In the genomic region with DNA sequence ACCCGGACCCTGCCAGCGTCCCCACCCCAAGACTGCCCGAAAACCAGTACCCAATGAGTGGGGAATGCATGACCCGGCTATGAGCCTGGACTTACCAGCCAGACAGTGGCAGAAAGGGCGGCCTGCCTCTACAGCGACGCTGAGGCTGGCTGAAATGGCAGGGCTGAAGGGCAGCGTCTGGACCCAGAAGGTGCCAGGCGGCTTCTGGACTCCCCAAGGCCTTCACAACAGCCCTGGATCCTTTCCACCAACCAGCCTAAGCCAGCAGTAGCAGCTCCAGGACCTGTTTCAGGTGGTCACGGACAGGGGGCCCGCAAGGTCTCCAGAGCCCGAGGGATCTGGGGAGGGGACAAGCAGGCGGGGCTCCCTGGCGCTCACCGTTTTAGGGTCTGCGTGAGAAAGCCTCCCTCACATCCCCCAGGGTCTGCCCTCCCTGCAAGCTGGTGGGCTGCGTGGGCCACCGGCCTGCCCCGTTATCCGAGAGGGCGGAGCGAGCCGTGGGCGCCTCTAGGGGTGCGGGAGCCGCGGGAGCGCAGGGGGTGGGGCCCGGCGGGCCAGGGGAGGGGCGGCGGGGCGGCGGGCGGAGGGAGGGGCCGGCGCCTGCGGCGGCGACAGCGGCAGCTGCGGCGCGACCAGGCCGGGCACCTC, we compare ENCODE assay signal across 8 cellular contexts. TPM values are rescaled to one million over a fixed set of nuclear protein-coding genes. Genes with fewer than 3 reads are reported as not detected.
A peak's percentile ranks its signal among the peaks of the same experiment; 100 is the strongest.
DNase-seq lines count a peak whose midpoint lies in the region; ATAC-seq and TF ChIP-seq lines count a peak whose summit lies in the region.

A gene with protein sequence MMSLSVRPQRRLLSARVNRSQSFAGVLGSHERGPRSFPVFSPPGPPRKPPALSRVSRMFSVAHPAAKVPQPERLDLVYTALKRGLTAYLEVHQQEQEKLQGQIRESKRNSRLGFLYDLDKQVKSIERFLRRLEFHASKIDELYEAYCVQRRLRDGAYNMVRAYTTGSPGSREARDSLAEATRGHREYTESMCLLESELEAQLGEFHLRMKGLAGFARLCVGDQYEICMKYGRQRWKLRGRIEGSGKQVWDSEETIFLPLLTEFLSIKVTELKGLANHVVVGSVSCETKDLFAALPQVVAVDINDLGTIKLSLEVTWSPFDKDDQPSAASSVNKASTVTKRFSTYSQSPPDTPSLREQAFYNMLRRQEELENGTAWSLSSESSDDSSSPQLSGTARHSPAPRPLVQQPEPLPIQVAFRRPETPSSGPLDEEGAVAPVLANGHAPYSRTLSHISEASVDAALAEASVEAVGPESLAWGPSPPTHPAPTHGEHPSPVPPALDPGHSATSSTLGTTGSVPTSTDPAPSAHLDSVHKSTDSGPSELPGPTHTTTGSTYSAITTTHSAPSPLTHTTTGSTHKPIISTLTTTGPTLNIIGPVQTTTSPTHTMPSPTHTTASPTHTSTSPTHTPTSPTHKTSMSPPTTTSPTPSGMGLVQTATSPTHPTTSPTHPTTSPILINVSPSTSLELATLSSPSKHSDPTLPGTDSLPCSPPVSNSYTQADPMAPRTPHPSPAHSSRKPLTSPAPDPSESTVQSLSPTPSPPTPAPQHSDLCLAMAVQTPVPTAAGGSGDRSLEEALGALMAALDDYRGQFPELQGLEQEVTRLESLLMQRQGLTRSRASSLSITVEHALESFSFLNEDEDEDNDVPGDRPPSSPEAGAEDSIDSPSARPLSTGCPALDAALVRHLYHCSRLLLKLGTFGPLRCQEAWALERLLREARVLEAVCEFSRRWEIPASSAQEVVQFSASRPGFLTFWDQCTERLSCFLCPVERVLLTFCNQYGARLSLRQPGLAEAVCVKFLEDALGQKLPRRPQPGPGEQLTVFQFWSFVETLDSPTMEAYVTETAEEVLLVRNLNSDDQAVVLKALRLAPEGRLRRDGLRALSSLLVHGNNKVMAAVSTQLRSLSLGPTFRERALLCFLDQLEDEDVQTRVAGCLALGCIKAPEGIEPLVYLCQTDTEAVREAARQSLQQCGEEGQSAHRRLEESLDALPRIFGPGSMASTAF (plus strand): TSS at position 608 of the 648 bp plus-strand sequence. CDS start 9,618 bp downstream, outside the sequence.

- POLR2A ChIA-PET in PC-9 (lab: Charles Lee; ENCODE audit: unreplicated experiment) = no interaction called here

- CTCF ChIA-PET in PC-9 (lab: Charles Lee) = interaction anchor here (0.6 kb wide), 1 partner anchor 15 kb away, joined by 3 read pairs; no protein-coding TSS in a partner anchor

- no peak within 1 kb of the TSS for H3K27ac ChIP-seq in PC-9

- no TSS peak for BruUV-seq in PC-9 (replicated peaks; lab: Mats Ljungman, UMichigan)

- no peaks in the 10 kb centered on the region for H3K9me3 ChIP-seq in PC-9 (ENCODE audit: insufficient read depth, low read depth)
- no peaks in the 10 kb centered on the region for H3K9me3 ChIP-seq in adipocyte (ENCODE audit: control insufficient read depth, low read length)

- peak within 1 kb of the TSS; percentile 79 for H2AFZ ChIP-seq in PC-9

- no peaks in the 10 kb centered on the region for H3K9me2 ChIP-seq in PC-9 (ENCODE audit: insufficient read depth)

- H3K9ac ChIP-seq in adipocyte (ENCODE audit: low read length) = peak within 1 kb of the TSS; percentile 99

- peak; percentile 38 for DNase-seq in activated gamma-delta T cell (lab: John Stamatoyannopoulos, UW)
- DNase-seq in activated gamma-delta T cell treated with Interleukin-2 at 50 U/mL for 16 hours = no peak
- peak in 1 of 2 experiments; percentile 54 for DNase-seq in PC-9
- DNase-seq in adipocyte (ENCODE audit: low read depth) = peak; percentile 74
- DNase-seq in Right ventricle myocardium inferior (ENCODE audit: missing footprints) = no peak
- DNase-seq in omental fat pad (ENCODE audit: low spot score) = no peak

- H3K4me1 ChIP-seq in PC-9 (replicated peaks; ENCODE audit: insufficient read depth) (peaks cover 48% of the 10 kb centered on the region), adipocyte (ENCODE audit: control insufficient read depth, insufficient read depth, low read length) (peaks cover 18% of the 10 kb centered on the region)

- TF ChIP-seq CTCF in PC-9 (conservative IDR thresholded peaks at IDR 0.05) (no peak), omental fat pad (IDR thresholded peaks at IDR 0.05) (no peak)

- intact Hi-C loops in PC-9 (cut with micrococcal nuclease; ENCODE audit: unreplicated experiment) = no loop called here
- intact Hi-C loops in Right ventricle myocardium inferior (cut with DNase I) = no loop called here

- H3K4me2 ChIP-seq in PC-9 = peak within 1 kb of the TSS; percentile 92

- peaks cover 49% of the 10 kb centered on the region for H3F3A ChIP-seq in PC-9 (ENCODE audit: insufficient read depth, low read depth)

- peak within 1 kb of the TSS; percentile 91 for H3K4me3 ChIP-seq in PC-9
- H3K4me3 ChIP-seq in adipocyte (ENCODE audit: low read length) = peak within 1 kb of the TSS; percentile 98

- H3K36me3 ChIP-seq in PC-9 (ENCODE audit: low read depth) (no peaks in the 10 kb centered on the region), adipocyte (ENCODE audit: control insufficient read depth, insufficient read depth, low read length, severe bottlenecking) (no peaks in the 10 kb centered on the region)

- peaks cover 35% of the 10 kb centered on the region for H3K79me2 ChIP-seq in PC-9 (ENCODE audit: low read depth)

- H4K20me1 ChIP-seq in PC-9 (ENCODE audit: insufficient read depth) = peaks cover 3% of the 10 kb centered on the region; the same call in 1 of the 2 replicates

- ATAC-seq in Right ventricle myocardium inferior = peak; percentile 70
- peak; percentile 28 for ATAC-seq in omental fat pad (ENCODE audit: low FRiP score)
- ATAC-seq in GM19395 (IDR thresholded peaks at IDR 0.05; ENCODE audit: unreplicated experiment) = no peak
- ATAC-seq in HG03139 (IDR thresholded peaks at IDR 0.05; ENCODE audit: unreplicated experiment) = no peak

- H3K27me3 ChIP-seq in PC-9 (ENCODE audit: insufficient read depth, low read depth) (no peaks in the 10 kb centered on the region), adipocyte (replicated peaks; ENCODE audit: control insufficient read depth, insufficient read depth, low read length) (no peaks in the 10 kb centered on the region)

RNA-seq across cellular contexts. Expression of the gene that starts here (rescaled TPM):
- 76.7 and 113 TPM in 2 replicates for total RNA-seq in PC-9 (2021)
- total RNA-seq in Right ventricle myocardium inferior = 68.4 TPM
- total RNA-seq in omental fat pad = 10 to 100 TPM; 27.4 to 91.1 (median 64.8) TPM

Comparison
In these comparisons a context has a peak if more than half of its experiments do, and no peak if none do; other contexts are left out.
1. DNase-seq: peak in activated gamma-delta T cell (single experiment) and adipocyte (single experiment); none in activated gamma-delta T cell treated with Interleukin-2 at 50 U/mL for 16 hours (single experiment), Right ventricle myocardium inferior (single experiment) and omental fat pad (single experiment).
2. ATAC-seq: peak in Right ventricle myocardium inferior (single experiment) and omental fat pad (single experiment); none in GM19395 (single experiment) and HG03139 (single experiment).